Comparison of ENCODE assay signal across 21 cellular contexts in genomic region chr2:174792309-174793025, GRCh38. TPM values are rescaled to one million over a fixed set of nuclear protein-coding genes. Genes with fewer than 3 reads are reported as not detected.
"Had no signal": no experiment of that assay in that cellular context is flagged by ENCODE, and none has a peak within 500 bp of the region (broad histone marks: within the 10 kb centered on the region; RNA-seq: fewer than 3 reads in every experiment).

No MANE protein-coding gene starts in this region.

- H3K27ac ChIP-seq: brain microvascular endothelial cell, esophagus muscularis mucosa, neutrophil, thyroid gland had no signal

- H3K9me3 ChIP-seq: esophagus muscularis mucosa, neutrophil, thyroid gland had no signal

- H3K4me3 Mint-ChIP-seq: activated CD4-positive, alpha-beta T cell treated with anti-CD3 and anti-CD28 coated beads, Interleukin-2, amount 10 ng/mL, durations not matched to agents 24 days and 14 days; dendritic cell treated with granulocyte-macrophage colony-stimulating factor and Interleukin-4, amounts not matched to agents 40 ng/mL and 50 ng/mL, for 4 days; natural killer cell; stimulated activated effector memory CD8-positive, alpha-beta T cell treated with anti-CD3 and anti-CD28 coated beads, Interleukin-12 subunit alpha, Interleukin-12 subunit beta, amount 100 ng/mL, for 72 hours had no signal

- H3K36me3 Mint-ChIP-seq: natural killer cell; stimulated activated effector memory CD8-positive, alpha-beta T cell treated with anti-CD3 and anti-CD28 coated beads, Interleukin-12 subunit alpha, Interleukin-12 subunit beta, amount 100 ng/mL, for 72 hours had no signal

- H3K4me3 ChIP-seq: esophagus muscularis mucosa, thyroid gland had no signal

- H3K4me1 Mint-ChIP-seq: natural killer cell had no signal

- FAIRE-seq: TTC549, urothelium cell line had no signal

- H3K36me3 ChIP-seq: brain microvascular endothelial cell, esophagus muscularis mucosa, neutrophil, thyroid gland had no signal

- H3K27me3 Mint-ChIP-seq: activated CD4-positive, alpha-beta T cell treated with anti-CD3 and anti-CD28 coated beads, Interleukin-2, amount 10 ng/mL, durations not matched to agents 24 days and 14 days had no signal

- H3K27me3 ChIP-seq: brain microvascular endothelial cell, esophagus muscularis mucosa, thyroid gland had no signal

- DNase-seq: activated CD4-positive, alpha-beta T cell treated with anti-CD3 and anti-CD28 coated beads, Interleukin-2, amount 10 ng/mL, durations not matched to agents 24 days and 14 days; activated CD4-positive, CD25-positive, alpha-beta regulatory T cell; activated CD8-positive, alpha-beta memory T cell treated with anti-CD3 and anti-CD28 coated beads, Interleukin-2, amount 50 U/mL, for 48 hours; activated naive CD4-positive, alpha-beta T cell treated with Interleukin-2 at 50 U/mL for 16 hours; anterior cingulate cortex; brain microvascular endothelial cell; cerebellar nuclear complex; hippocampal formation; mesendoderm; natural killer cell; retina; T-helper 2 cell; thyroid gland had no signal

- H3K4me1 ChIP-seq: thyroid gland had no signal

- ATAC-seq: natural killer cell; stimulated activated effector memory CD8-positive, alpha-beta T cell treated with anti-CD3 and anti-CD28 coated beads, Interleukin-12 subunit alpha, Interleukin-12 subunit beta, amount 100 ng/mL, for 72 hours had no signal

- H3K27ac Mint-ChIP-seq: activated CD4-positive, alpha-beta T cell treated with anti-CD3 and anti-CD28 coated beads, Interleukin-2, amount 10 ng/mL, durations not matched to agents 24 days and 14 days; dendritic cell treated with granulocyte-macrophage colony-stimulating factor and Interleukin-4, amounts not matched to agents 40 ng/mL and 50 ng/mL, for 4 days; natural killer cell; stimulated activated effector memory CD8-positive, alpha-beta T cell treated with anti-CD3 and anti-CD28 coated beads, Interleukin-12 subunit alpha, Interleukin-12 subunit beta, amount 100 ng/mL, for 72 hours had no signal

- H3K9me3 Mint-ChIP-seq: activated CD4-positive, alpha-beta T cell treated with anti-CD3 and anti-CD28 coated beads, Interleukin-2, amount 10 ng/mL, durations not matched to agents 24 days and 14 days; dendritic cell treated with granulocyte-macrophage colony-stimulating factor and Interleukin-4, amounts not matched to agents 40 ng/mL and 50 ng/mL, for 4 days; natural killer cell; stimulated activated effector memory CD8-positive, alpha-beta T cell treated with anti-CD3 and anti-CD28 coated beads, Interleukin-12 subunit alpha, Interleukin-12 subunit beta, amount 100 ng/mL, for 72 hours had no signal

RNA-seq across cellular contexts. Expression of gene CHRNA1, which starts 28.2 kb away (rescaled TPM):
- total RNA-seq: activated CD4-positive, alpha-beta T cell treated with anti-CD3 and anti-CD28 coated beads, Interleukin-2, amount 10 ng/mL, durations not matched to agents 24 days and 14 days; esophagus muscularis mucosa; kidney epithelial cell; liver; thyroid gland had no signal
- polyA plus RNA-seq: liver had no signal
